Comparison of ENCODE assay signal across 12 cellular contexts in genomic region chr1:53574621-53575020, GRCh38.
"Had no signal": no experiment of that assay in that cellular context is flagged by ENCODE, and none has a peak within 500 bp of the region (broad histone marks: within the 10 kb centered on the region; RNA-seq: fewer than 3 reads in every experiment).

No MANE protein-coding gene starts in this region.

- H3K4me3 Mint-ChIP-seq: activated naive CD4-positive, alpha-beta T cell treated with anti-CD3 and anti-CD28 coated beads, Interleukin-2, amount 50 U/mL, for 24 hours; nephron progenitor cell; T-helper 1 cell treated with Interleukin-12 subunit alpha and Interleukin-12 subunit beta and Interleukin-4 antibody, amounts not matched to agents 30 μg/mL and 1 μg/mL, for 36 hours had no signal

- H3K4me1 ChIP-seq: breast epithelium, thyroid gland, uterus had no signal

- H3K27ac Mint-ChIP-seq: nephron progenitor cell; T-helper 1 cell treated with Interleukin-12 subunit alpha and Interleukin-12 subunit beta and Interleukin-4 antibody, amounts not matched to agents 30 μg/mL and 1 μg/mL, for 36 hours had no signal

- H3K27me3 ChIP-seq: breast epithelium, dorsolateral prefrontal cortex, thyroid gland had no signal

- H3K9me3 Mint-ChIP-seq: activated naive CD4-positive, alpha-beta T cell treated with anti-CD3 and anti-CD28 coated beads, Interleukin-2, amount 50 U/mL, for 24 hours; nephron progenitor cell; T-helper 1 cell treated with Interleukin-12 subunit alpha and Interleukin-12 subunit beta and Interleukin-4 antibody, amounts not matched to agents 30 μg/mL and 1 μg/mL, for 36 hours had no signal

- H3K36me3 Mint-ChIP-seq: activated naive CD4-positive, alpha-beta T cell treated with anti-CD3 and anti-CD28 coated beads, Interleukin-2, amount 50 U/mL, for 24 hours had no signal

- DNase-seq: activated CD4-positive, alpha-beta T cell treated with anti-CD3 and anti-CD28 coated beads, Interleukin-2, amount 50 U/mL, for 48 hours; activated CD4-positive, CD25-positive, alpha-beta regulatory T cell; amygdala; mucosa of descending colon; nephron progenitor cell; stimulated activated CD4-positive, alpha-beta T cell treated with anti-CD3 and anti-CD28 coated beads, Interleukin-4, amount 100 ng/mL, for 4 hours; thyroid gland had no signal

- H3K4me3 ChIP-seq: breast epithelium, dorsolateral prefrontal cortex, mucosa of descending colon, thyroid gland, uterus had no signal

- H3K36me3 ChIP-seq: breast epithelium, thyroid gland, uterus had no signal

- H3K9me3 ChIP-seq: breast epithelium, mucosa of descending colon, thyroid gland, uterus had no signal

- H3K27ac ChIP-seq: breast epithelium, thyroid gland, uterus had no signal
